ENCODE assay signal across 8 cellular contexts in genomic region chr14:23609411-23610089, GRCh38. TPM values are rescaled to one million over a fixed set of nuclear protein-coding genes. Genes with fewer than 3 reads are reported as not detected.
A peak's percentile ranks its signal among the peaks of the same experiment; 100 is the strongest.
DNase-seq lines count a peak whose midpoint lies in the region; ATAC-seq, FAIRE-seq and TF ChIP-seq lines count a peak whose summit lies in the region.
"Not testable (repeated sequence)": the region's sequence is repeated elsewhere in the genome, so short reads cannot be mapped to it uniquely, and the experiment has no call there.
"Had no signal": no experiment of that assay in that cellular context is flagged by ENCODE, and none has a peak within 500 bp of the region (broad histone marks: within the 10 kb centered on the region; RNA-seq: fewer than 3 reads in every experiment).

No MANE protein-coding gene starts in this region.

- TF ChIP-seq CTCF in Peyer's patch (IDR thresholded peaks at IDR 0.05); colonic mucosa (IDR thresholded peaks at IDR 0.05); mucosa of descending colon (IDR thresholded peaks at IDR 0.05): not testable (repeated sequence)

- H3K4me1 ChIP-seq in CD8-positive, alpha-beta memory T cell (ENCODE audit: insufficient read depth, low read length), result peaks cover 29% of the 10 kb centered on the region
- H3K4me1 ChIP-seq in Peyer's patch, result peaks cover 0 to 19% (median 5%) of the 10 kb centered on the region in 4 donors
- H3K4me1 ChIP-seq in colonic mucosa, result not testable (repeated sequence)
- peaks cover 33% of the 10 kb centered on the region for H3K4me1 ChIP-seq in mucosa of descending colon (ENCODE audit: low read depth)
- H3K4me1 ChIP-seq in small intestine (ENCODE audit: control insufficient read depth in 2 of 2, insufficient read depth in 1 of 2, low read depth in 1 of 2, low read length in 1 of 2), result peaks cover 3 to 11% of the 10 kb centered on the region in 2 donors

- H3K27ac Mint-ChIP-seq in CD8-positive, alpha-beta memory T cell, result peak overlapping the region; percentile 76 to 98 (median 90)
- peak overlapping the region; percentile 86 for H3K27ac Mint-ChIP-seq in activated CD4-positive, alpha-beta memory T cell treated with anti-CD3 and anti-CD28 coated beads for 36 hours
- H3K27ac Mint-ChIP-seq in activated naive CD4-positive, alpha-beta T cell treated with anti-CD3 and anti-CD28 coated beads for 36 hours, result peak overlapping the region; percentile 50

- not testable (repeated sequence) for H3K36me3 Mint-ChIP-seq in CD8-positive, alpha-beta memory T cell; activated CD4-positive, alpha-beta memory T cell treated with anti-CD3 and anti-CD28 coated beads for 36 hours; activated naive CD4-positive, alpha-beta T cell treated with anti-CD3 and anti-CD28 coated beads for 36 hours (ENCODE audit: low read depth)

- not testable (repeated sequence) for H3K9ac ChIP-seq in colonic mucosa (ENCODE audit: low read depth in 2 of 2, low read length in 2 of 2)

- ATAC-seq in mucosa of descending colon, result peak; percentile 76

- H3K27me3 ChIP-seq in CD8-positive, alpha-beta memory T cell (ENCODE audit: insufficient read depth, low read length, poor library complexity, severe bottlenecking); Peyer's patch; colonic mucosa; small intestine (ENCODE audit: control insufficient read depth in 2 of 2, insufficient read depth in 2 of 2, low read length in 2 of 2): not testable (repeated sequence)

- CTCF ChIA-PET in CD8-positive, alpha-beta memory T cell (lab: Charles Lee), result interaction anchor here (5.3 to 5.8 kb wide), 2 partner anchors 20 to 23 kb away, joined by 28 to 51 read pairs; no protein-coding TSS in a partner anchor
- CTCF ChIA-PET in activated CD4-positive, alpha-beta memory T cell treated with anti-CD3 and anti-CD28 coated beads for 36 hours (lab: Charles Lee), result interaction anchor here (2.3 to 6.8 kb wide), 3 partner anchors 21 to 23 kb away, joined by 9 to 72 read pairs (median 16); no protein-coding TSS in a partner anchor
- CTCF ChIA-PET in activated naive CD4-positive, alpha-beta T cell treated with anti-CD3 and anti-CD28 coated beads for 36 hours (lab: Charles Lee), result interaction anchor here (0.5 to 7.1 kb wide), 5 partner anchors 12 to 57 kb away, joined by 3 to 69 read pairs (median 7); no protein-coding TSS in a partner anchor

- peak overlapping the region; percentile 38 for H3K27ac ChIP-seq in CD8-positive, alpha-beta memory T cell (ENCODE audit: low read depth, low read length)
- H3K27ac ChIP-seq in Peyer's patch, result peak overlapping the region; percentile 42 to 71 (median 45)
- peak overlapping the region; percentile 58 for H3K27ac ChIP-seq in colonic mucosa
- peak overlapping the region; percentile 65 to 81 for H3K27ac ChIP-seq in small intestine (ENCODE audit: low read depth in 1 of 2, low read length in 1 of 2)

- intact Hi-C loops in activated CD4-positive, alpha-beta memory T cell treated with anti-CD3 and anti-CD28 coated beads for 36 hours (cut with micrococcal nuclease); activated naive CD4-positive, alpha-beta T cell treated with anti-CD3 and anti-CD28 coated beads for 36 hours (cut with micrococcal nuclease); colonic mucosa (cut with DNase I); mucosa of descending colon (cut with DNase I, micrococcal nuclease): not testable (repeated sequence)

- not testable (repeated sequence) for H3K9me3 Mint-ChIP-seq in CD8-positive, alpha-beta memory T cell; activated CD4-positive, alpha-beta memory T cell treated with anti-CD3 and anti-CD28 coated beads for 36 hours; activated naive CD4-positive, alpha-beta T cell treated with anti-CD3 and anti-CD28 coated beads for 36 hours

- POLR2A ChIA-PET in CD8-positive, alpha-beta memory T cell (lab: Charles Lee); activated CD4-positive, alpha-beta memory T cell treated with anti-CD3 and anti-CD28 coated beads for 36 hours (lab: Charles Lee): not testable (repeated sequence)

- WGBS in small intestine, 3 donors, result 26 to 59% (median 44%) methylated on average over 6 to 7 of the region's 7 CpGs

- H3K4me3 ChIP-seq in CD8-positive, alpha-beta memory T cell (ENCODE audit: low read length), result peak overlapping the region; percentile 32
- not testable (repeated sequence) for H3K4me3 ChIP-seq in Peyer's patch; colonic mucosa; mucosa of descending colon; small intestine (ENCODE audit: low read depth in 1 of 2, low read length in 2 of 2)

- not testable (repeated sequence) for TF ChIP-seq POLR2A in Peyer's patch (IDR thresholded peaks at IDR 0.05)

- H3K4me3 Mint-ChIP-seq in CD8-positive, alpha-beta memory T cell, result peak overlapping the region in 3 of 7 donors; percentile 69 to 79 (median 78)
- not testable (repeated sequence) for H3K4me3 Mint-ChIP-seq in activated CD4-positive, alpha-beta memory T cell treated with anti-CD3 and anti-CD28 coated beads for 36 hours; activated naive CD4-positive, alpha-beta T cell treated with anti-CD3 and anti-CD28 coated beads for 36 hours

- not testable (repeated sequence) for H3K9me3 ChIP-seq in CD8-positive, alpha-beta memory T cell (ENCODE audit: low read length); Peyer's patch; colonic mucosa; mucosa of descending colon; small intestine (ENCODE audit: control insufficient read depth, low read depth)

- H3K4me1 Mint-ChIP-seq in CD8-positive, alpha-beta memory T cell, result peaks cover 28 to 33% (median 28%) of the 10 kb centered on the region in 3 donors
- peaks cover 47% of the 10 kb centered on the region for H3K4me1 Mint-ChIP-seq in activated CD4-positive, alpha-beta memory T cell treated with anti-CD3 and anti-CD28 coated beads for 36 hours (ENCODE audit: low read depth)
- peaks cover 40% of the 10 kb centered on the region for H3K4me1 Mint-ChIP-seq in activated naive CD4-positive, alpha-beta T cell treated with anti-CD3 and anti-CD28 coated beads for 36 hours (ENCODE audit: low read depth)

- H3K36me3 ChIP-seq in CD8-positive, alpha-beta memory T cell (ENCODE audit: insufficient read depth, low read length); Peyer's patch; colonic mucosa; mucosa of descending colon (ENCODE audit: low read depth); small intestine (ENCODE audit: control insufficient read depth in 2 of 2, insufficient read depth in 2 of 2, low read length in 2 of 2): not testable (repeated sequence)

- not testable (repeated sequence) for FAIRE-seq in small intestine (lab: Jason Lieb, UNC)

- DNase-seq in CD8-positive, alpha-beta memory T cell; activated CD4-positive, alpha-beta memory T cell treated with anti-CD3 and anti-CD28 coated beads for 36 hours; activated naive CD4-positive, alpha-beta T cell treated with anti-CD3 and anti-CD28 coated beads for 36 hours: not testable (repeated sequence)
- peak in 1 of 3 donors; percentile 72 for DNase-seq in Peyer's patch
- peak; percentile 82 for DNase-seq in colonic mucosa
- peak in 2 of 3 donors; percentile 68 to 77 for DNase-seq in mucosa of descending colon
- peak; percentile 87 for DNase-seq in small intestine

- not testable (repeated sequence) for H3K27me3 Mint-ChIP-seq in CD8-positive, alpha-beta memory T cell; activated CD4-positive, alpha-beta memory T cell treated with anti-CD3 and anti-CD28 coated beads for 36 hours; activated naive CD4-positive, alpha-beta T cell treated with anti-CD3 and anti-CD28 coated beads for 36 hours (ENCODE audit: low read depth)

RNA-seq across cellular contexts. Expression of gene DHRS2, which starts 26.6 kb away (rescaled TPM):
- 1 to 10 TPM; 3.0 to 3.1 TPM for total RNA-seq in CD8-positive, alpha-beta memory T cell
- not detected for polyA plus RNA-seq in CD8-positive, alpha-beta memory T cell
- total RNA-seq in Peyer's patch (not detected), colonic mucosa (1 to 10 TPM in 1 of 2 donors, under 1 TPM in 1; 0.56 to 2.1 TPM), mucosa of descending colon (under 1 TPM in 2 of 3 donors, not detected in 1; 0.26 to 0.34 TPM)
- 1 to 10 TPM; 2.5 to 2.6 TPM for total RNA-seq in activated CD4-positive, alpha-beta memory T cell treated with anti-CD3 and anti-CD28 coated beads for 36 hours
- under 1 TPM; 0.17 to 0.26 TPM for total RNA-seq in activated naive CD4-positive, alpha-beta T cell treated with anti-CD3 and anti-CD28 coated beads for 36 hours
- polyA plus RNA-seq in small intestine, result 1 to 10 TPM in 1 of 3 donors, not detected in 2; 1.1 TPM
- polyA plus RNA-seq: IgD-negative memory B cell had no signal

RNA-seq across cellular contexts. Expression of gene JPH4, which starts 31.0 kb away (rescaled TPM):
- 1 to 10 TPM; 1.8 TPM for total RNA-seq in CD8-positive, alpha-beta memory T cell
- polyA plus RNA-seq in CD8-positive, alpha-beta memory T cell, result not detected
- total RNA-seq in Peyer's patch, result 1 to 10 TPM in 2 of 4 donors, under 1 TPM in 1, not detected in 1; 0.85 to 8.3 (median 1.5) TPM
- under 1 TPM in 1 of 2 experiments, not detected in 1; 0.12 TPM for total RNA-seq in activated CD4-positive, alpha-beta memory T cell treated with anti-CD3 and anti-CD28 coated beads for 36 hours
- total RNA-seq in activated naive CD4-positive, alpha-beta T cell treated with anti-CD3 and anti-CD28 coated beads for 36 hours, result under 1 TPM in 1 of 2 experiments, not detected in 1; 0.05 TPM
- under 1 TPM; 0.30 to 0.58 TPM for total RNA-seq in colonic mucosa
- 1 to 10 TPM in 1 of 3 donors, under 1 TPM in 2; 0.26 to 3.7 (median 0.87) TPM for total RNA-seq in mucosa of descending colon
- 1 to 10 TPM in 2 of 3 donors, not detected in 1; 1.1 to 4.0 TPM for polyA plus RNA-seq in small intestine

RNA-seq across cellular contexts. Expression of gene AP1G2, which starts 42.0 kb away (rescaled TPM):
- total RNA-seq in CD8-positive, alpha-beta memory T cell, result 100 to 1,000 TPM; 152 to 154 TPM
- 80.8 TPM for polyA plus RNA-seq in CD8-positive, alpha-beta memory T cell
- total RNA-seq in Peyer's patch, result 100 to 1,000 TPM; 175 to 369 (median 341) TPM
- total RNA-seq in activated CD4-positive, alpha-beta memory T cell treated with anti-CD3 and anti-CD28 coated beads for 36 hours, result 100 to 1,000 TPM; 182 to 190 TPM
- total RNA-seq in activated naive CD4-positive, alpha-beta T cell treated with anti-CD3 and anti-CD28 coated beads for 36 hours, result 100 to 1,000 TPM; 205 to 216 TPM
- 100 to 1,000 TPM; 154 to 214 TPM for total RNA-seq in colonic mucosa
- 100 to 1,000 TPM in 2 of 3 donors, 10 to 100 TPM in 1; 95.4 to 271 (median 122) TPM for total RNA-seq in mucosa of descending colon
- polyA plus RNA-seq in small intestine, result 100 to 1,000 TPM in 2 of 3 donors, 10 to 100 TPM in 1; 80.4 to 376 (median 195) TPM

RNA-seq across cellular contexts. Expression of gene THTPA, which starts 53.5 kb away (rescaled TPM):
- 10 to 100 TPM; 13.4 TPM for total RNA-seq in CD8-positive, alpha-beta memory T cell
- 10.7 TPM for polyA plus RNA-seq in CD8-positive, alpha-beta memory T cell
- 10 to 100 TPM; 23.3 to 48.5 (median 37.6) TPM for total RNA-seq in Peyer's patch
- 1 to 10 TPM; 7.7 to 8.2 TPM for total RNA-seq in activated CD4-positive, alpha-beta memory T cell treated with anti-CD3 and anti-CD28 coated beads for 36 hours
- 1 to 10 TPM; 6.2 to 6.6 TPM for total RNA-seq in activated naive CD4-positive, alpha-beta T cell treated with anti-CD3 and anti-CD28 coated beads for 36 hours
- total RNA-seq in colonic mucosa, result 10 to 100 TPM in 1 of 2 donors, 1 to 10 TPM in 1; 9.0 to 21.0 TPM
- total RNA-seq in mucosa of descending colon, result 10 to 100 TPM; 16.8 to 17.4 (median 17.4) TPM
- polyA plus RNA-seq in small intestine, result 10 to 100 TPM in 2 of 3 donors, 1 to 10 TPM in 1; 9.7 to 18.7 (median 12.3) TPM

RNA-seq across cellular contexts. Expression of gene ZFHX2, which starts 58.0 kb away (rescaled TPM):
- 1 to 10 TPM; 2.4 to 2.5 TPM for total RNA-seq in CD8-positive, alpha-beta memory T cell
- polyA plus RNA-seq in CD8-positive, alpha-beta memory T cell, result not detected
- total RNA-seq in Peyer's patch (1 to 10 TPM in 2 of 4 donors, under 1 TPM in 2; 0.53 to 7.4 (median 1.0) TPM), colonic mucosa (1 to 10 TPM; 1.8 to 2.0 TPM), mucosa of descending colon (1 to 10 TPM in 2 of 3 donors, under 1 TPM in 1; 0.92 to 3.2 (median 1.6) TPM)
- total RNA-seq in activated CD4-positive, alpha-beta memory T cell treated with anti-CD3 and anti-CD28 coated beads for 36 hours, result 1 to 10 TPM; 1.2 to 1.4 TPM
- under 1 TPM; 0.36 to 0.57 TPM for total RNA-seq in activated naive CD4-positive, alpha-beta T cell treated with anti-CD3 and anti-CD28 coated beads for 36 hours
- polyA plus RNA-seq in small intestine, result under 1 TPM in 1 of 3 donors, not detected in 2; 0.55 TPM
